ENCODE assay signal across 1 cellular context in genomic region chr1:15952317-15953258, GRCh38.
TF ChIP-seq lines count a peak whose summit lies in the region.

No MANE protein-coding gene starts in this region.

TF ChIP-seq in K562, 482 proteins besides CTCF, POLR2A, EP300 and RAD21 (continued from another document):
- TF ChIP-seq ZBTB40 (IDR thresholded peaks at IDR 0.05): peak; percentile 37
- no peak for TF ChIP-seq ZBTB40 (CRISPR knock-in tag; IDR thresholded peaks at IDR 0.05)
- TF ChIP-seq ARNT (IDR thresholded peaks at IDR 0.05): peak; percentile 93 to 97
